ENCODE assay signal across 16 cellular contexts in the genomic region with DNA sequence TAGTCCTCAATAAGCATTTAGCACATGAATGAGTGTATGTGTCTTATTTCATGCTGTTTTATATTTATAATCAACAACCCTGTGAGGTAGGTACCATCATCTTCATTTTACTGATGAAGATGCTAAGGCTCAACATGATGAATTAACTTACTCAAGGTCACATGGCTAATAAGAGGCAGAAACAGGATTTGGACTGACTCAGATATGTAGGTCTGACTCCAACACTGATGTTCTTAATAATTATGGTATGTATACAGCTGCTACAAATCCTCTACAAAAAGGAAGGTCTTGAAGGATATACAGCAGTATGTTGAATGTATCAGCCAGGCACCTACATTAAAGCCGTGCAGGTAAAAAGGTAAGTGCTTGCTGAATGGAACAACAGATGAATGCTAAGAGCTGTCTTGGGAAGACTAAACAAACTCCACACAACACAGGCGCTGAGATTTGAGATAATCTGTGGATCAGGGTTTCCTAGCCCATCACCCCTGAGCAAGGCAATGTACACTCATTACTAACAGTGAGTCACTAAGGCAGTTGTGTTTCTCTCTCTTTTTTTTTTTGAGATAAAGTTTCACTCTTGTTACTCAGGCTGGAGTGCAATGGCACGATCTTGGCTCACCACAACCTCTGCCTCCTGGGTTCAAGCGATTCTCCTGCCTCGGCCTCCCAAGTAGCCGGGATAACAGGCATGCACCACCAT. TPM values are rescaled to one million over a fixed set of nuclear protein-coding genes. Genes with fewer than 3 reads are reported as not detected.
DNase-seq lines count a peak whose midpoint lies in the region; ATAC-seq and TF ChIP-seq lines count a peak whose summit lies in the region.
"Had no signal": no experiment of that assay in that cellular context is flagged by ENCODE, and none has a peak within 500 bp of the region (broad histone marks: within the 10 kb centered on the region; RNA-seq: fewer than 3 reads in every experiment).

No MANE protein-coding gene starts in this region.

- no TSS peak for BruUV-seq in mammary epithelial cell (replicated peaks; lab: Mats Ljungman, UMichigan)

- no peaks in the 10 kb centered on the region for H3K27me3 ChIP-seq in mammary epithelial cell (ENCODE audit: insufficient read depth, low read length)
- H3K27me3 ChIP-seq in naive thymus-derived CD4-positive, alpha-beta T cell (ENCODE audit: control insufficient read depth in 2 of 2, insufficient read depth in 2 of 2, low read length in 2 of 2), result no peaks in the 10 kb centered on the region
- H3K27me3 ChIP-seq: Peyer's patch, spleen had no signal

- peaks cover 6% of the 10 kb centered on the region for H3K4me1 ChIP-seq in mammary epithelial cell (ENCODE audit: insufficient read depth, low read length)
- H3K4me1 ChIP-seq in naive thymus-derived CD4-positive, alpha-beta T cell (ENCODE audit: control insufficient read depth in 2 of 2, insufficient read depth in 2 of 2, low read length in 2 of 2), result no peaks in the 10 kb centered on the region
- H3K4me1 ChIP-seq: Peyer's patch had no signal

- peaks cover 31% of the 10 kb centered on the region for H3K36me3 Mint-ChIP-seq in activated CD4-positive, alpha-beta T cell treated with anti-CD3 and anti-CD28 coated beads, Interleukin-2, amount 10 ng/mL, durations not matched to agents 7 days and 5 days (ENCODE audit: low read depth)
- peaks cover 16 to 75% (median 48%) of the 10 kb centered on the region in 5 donors for H3K36me3 Mint-ChIP-seq in naive thymus-derived CD4-positive, alpha-beta T cell

- H3K4me3 ChIP-seq in mammary epithelial cell (replicated peaks in 1 of 3; ENCODE audit: insufficient read depth in 1 of 3, low read depth in 2 of 3, low read length in 3 of 3), result no peak overlapping the region
- no peak overlapping the region for H3K4me3 ChIP-seq in naive thymus-derived CD4-positive, alpha-beta T cell (ENCODE audit: low read length)
- H3K4me3 ChIP-seq: Peyer's patch, spleen had no signal

- no peak for TF ChIP-seq CTCF in mammary epithelial cell (conservative IDR thresholded peaks at IDR 0.05 in 1 of 2, IDR thresholded peaks at IDR 0.05 in 1 of 2; ENCODE audit: extremely low read depth in 1 of 2, insufficient read depth in 1 of 2, low read depth in 1 of 2, low read length in 2 of 2)

- no peak for ATAC-seq in naive thymus-derived CD4-positive, alpha-beta T cell
- ATAC-seq: stimulated activated naive B cell treated with anti-CD40 and anti-IgM and Interleukin-4, amounts not matched to agents 10 μg/mL and 1 μg/mL and 100 μg/mL, for 72 hours had no signal

- peak overlapping the region; percentile 5 for H3K27ac ChIP-seq in mammary epithelial cell (ENCODE audit: insufficient read depth, low read depth, low read length)
- H3K27ac ChIP-seq in naive thymus-derived CD4-positive, alpha-beta T cell (ENCODE audit: low read depth, low read length), result no peak overlapping the region
- H3K27ac ChIP-seq: Peyer's patch, spleen had no signal

- no peaks in the 10 kb centered on the region for H3K79me2 ChIP-seq in mammary epithelial cell (ENCODE audit: insufficient read depth, low read length)

- H3K9me3 ChIP-seq in mammary epithelial cell (replicated peaks; ENCODE audit: insufficient read depth, low read length), result no peaks in the 10 kb centered on the region
- no peaks in the 10 kb centered on the region for H3K9me3 ChIP-seq in naive thymus-derived CD4-positive, alpha-beta T cell (ENCODE audit: control insufficient read depth in 2 of 3, low read length in 3 of 3)
- H3K9me3 ChIP-seq: Peyer's patch, spleen had no signal

- H3K36me3 ChIP-seq in mammary epithelial cell (ENCODE audit: insufficient read depth, low read length), result peaks cover 20% of the 10 kb centered on the region
- H3K36me3 ChIP-seq in naive thymus-derived CD4-positive, alpha-beta T cell (ENCODE audit: control insufficient read depth in 2 of 3, insufficient read depth in 3 of 3, low read length in 3 of 3), result peaks cover 0 to 78% (median 3%) of the 10 kb centered on the region in 3 experiments

- no peaks in the 10 kb centered on the region for H4K20me1 ChIP-seq in mammary epithelial cell (ENCODE audit: insufficient read depth, low read length)

- in situ Hi-C loops in mammary epithelial cell (cut with MboI; ENCODE audit: low sequenced_read_pairs in 2 of 2), result no loop called here

- POLR2A ChIA-PET in activated CD4-positive, alpha-beta T cell treated with anti-CD3 and anti-CD28 coated beads, Interleukin-2, amount 10 ng/mL, durations not matched to agents 7 days and 5 days (lab: Charles Lee), result no interaction called here
- POLR2A ChIA-PET in naive thymus-derived CD4-positive, alpha-beta T cell (lab: Charles Lee), result no interaction called here

- peaks cover 14% of the 10 kb centered on the region for H3K4me1 Mint-ChIP-seq in activated CD4-positive, alpha-beta T cell treated with anti-CD3 and anti-CD28 coated beads, Interleukin-2, amount 10 ng/mL, durations not matched to agents 7 days and 5 days
- peaks cover 2 to 29% (median 14%) of the 10 kb centered on the region in 7 donors for H3K4me1 Mint-ChIP-seq in naive thymus-derived CD4-positive, alpha-beta T cell
- H3K4me1 Mint-ChIP-seq: stimulated activated naive B cell treated with anti-CD40 and anti-IgM and Interleukin-4, amounts not matched to agents 10 μg/mL and 1 μg/mL and 100 μg/mL, for 72 hours had no signal

- CTCF ChIA-PET in activated CD4-positive, alpha-beta T cell treated with anti-CD3 and anti-CD28 coated beads, Interleukin-2, amount 10 ng/mL, durations not matched to agents 7 days and 5 days (lab: Charles Lee), result interaction anchor here (1.1 kb wide), 1 partner anchor 10 kb away, joined by 3 read pairs; no protein-coding TSS in a partner anchor
- CTCF ChIA-PET in mammary epithelial cell (lab: Charles Lee; ENCODE audit: low non-redundant PET), result no interaction called here
- CTCF ChIA-PET in naive thymus-derived CD4-positive, alpha-beta T cell (lab: Charles Lee), result interaction anchor here (0.6 kb wide), 1 partner anchor 9 kb away, joined by 5 read pairs; no protein-coding TSS in a partner anchor

- WGBS in mammary epithelial cell (ENCODE audit: low coverage, missing lambda C conversion rate), result 99% methylated on average over 5 of the region's 6 CpGs

- dilution Hi-C loops in mammary epithelial cell (cut with HindIII; ENCODE audit: low sequenced_read_pairs), result no loop called here

- no peak overlapping the region for H3K4me2 ChIP-seq in mammary epithelial cell (ENCODE audit: insufficient read depth, low read depth, low read length)

- no peak overlapping the region for H3K9ac ChIP-seq in mammary epithelial cell (ENCODE audit: insufficient read depth, low read length)

- DNase-seq in activated CD4-positive, alpha-beta T cell treated with anti-CD3 and anti-CD28 coated beads, Interleukin-2, amount 10 ng/mL, durations not matched to agents 7 days and 5 days, result no peak
- no peak for DNase-seq in activated CD4-positive, alpha-beta T cell treated with anti-CD3 and anti-CD28 coated beads, Interleukin-2, amount 50 U/mL, for 1 hour
- DNase-seq in M059J (ENCODE audit: low read depth) (peak; percentile 88), mammary epithelial cell (peak; percentile 64), hippocampal formation (lab: John Stamatoyannopoulos, UW) (no peak), NCI-H1694 treated with DMSO at 0.1 percent for 48 hours (lab: John Stamatoyannopoulos, UW) (no peak), NCI-H2107 treated with DMSO at 0.1 percent for 48 hours (lab: John Stamatoyannopoulos, UW; ENCODE audit: unreplicated experiment) (no peak)
- DNase-seq in naive thymus-derived CD4-positive, alpha-beta T cell, result no peak
- DNase-seq: DND-41; KBM-7; kidney; NCI-H2171; Peyer's patch; spleen; stimulated activated naive B cell treated with anti-CD40 and anti-IgM and Interleukin-4, amounts not matched to agents 10 μg/mL and 1 μg/mL and 100 μg/mL, for 72 hours had no signal

- no peaks in the 10 kb centered on the region for H3K27me3 Mint-ChIP-seq in activated CD4-positive, alpha-beta T cell treated with anti-CD3 and anti-CD28 coated beads, Interleukin-2, amount 10 ng/mL, durations not matched to agents 7 days and 5 days
- no peaks in the 10 kb centered on the region for H3K27me3 Mint-ChIP-seq in naive thymus-derived CD4-positive, alpha-beta T cell
- H3K27me3 Mint-ChIP-seq: stimulated activated naive B cell treated with anti-CD40 and anti-IgM and Interleukin-4, amounts not matched to agents 10 μg/mL and 1 μg/mL and 100 μg/mL, for 72 hours had no signal

- H3K27ac Mint-ChIP-seq in activated CD4-positive, alpha-beta T cell treated with anti-CD3 and anti-CD28 coated beads, Interleukin-2, amount 10 ng/mL, durations not matched to agents 7 days and 5 days, result peak overlapping the region; percentile 15
- H3K27ac Mint-ChIP-seq in naive thymus-derived CD4-positive, alpha-beta T cell, result peak overlapping the region in 5 of 9 donors; percentile 12 to 90 (median 63)
- H3K27ac Mint-ChIP-seq: nephron; stimulated activated naive B cell treated with anti-CD40 and anti-IgM and Interleukin-4, amounts not matched to agents 10 μg/mL and 1 μg/mL and 100 μg/mL, for 72 hours had no signal

- intact Hi-C loops in mammary epithelial cell (cut with micrococcal nuclease), result no loop called here
- intact Hi-C loops in naive thymus-derived CD4-positive, alpha-beta T cell (cut with micrococcal nuclease), result no loop called here

- H3K4me3 Mint-ChIP-seq in activated CD4-positive, alpha-beta T cell treated with anti-CD3 and anti-CD28 coated beads, Interleukin-2, amount 10 ng/mL, durations not matched to agents 7 days and 5 days, result no peak overlapping the region
- peak overlapping the region in 1 of 10 donors; percentile 6 for H3K4me3 Mint-ChIP-seq in naive thymus-derived CD4-positive, alpha-beta T cell
- H3K4me3 Mint-ChIP-seq: nephron; stimulated activated naive B cell treated with anti-CD40 and anti-IgM and Interleukin-4, amounts not matched to agents 10 μg/mL and 1 μg/mL and 100 μg/mL, for 72 hours had no signal

- H3K9me3 Mint-ChIP-seq in activated CD4-positive, alpha-beta T cell treated with anti-CD3 and anti-CD28 coated beads, Interleukin-2, amount 10 ng/mL, durations not matched to agents 7 days and 5 days, result no peaks in the 10 kb centered on the region
- no peaks in the 10 kb centered on the region for H3K9me3 Mint-ChIP-seq in naive thymus-derived CD4-positive, alpha-beta T cell
- H3K9me3 Mint-ChIP-seq: nephron; stimulated activated naive B cell treated with anti-CD40 and anti-IgM and Interleukin-4, amounts not matched to agents 10 μg/mL and 1 μg/mL and 100 μg/mL, for 72 hours had no signal

- H2AFZ ChIP-seq in mammary epithelial cell (ENCODE audit: low read depth, low read length), result no peak overlapping the region

RNA-seq across cellular contexts. Expression of gene TTI1, which starts 31.9 kb away (rescaled TPM):
- 10 to 100 TPM; 30.2 to 32.4 TPM for total RNA-seq in activated CD4-positive, alpha-beta T cell treated with anti-CD3 and anti-CD28 coated beads, Interleukin-2, amount 10 ng/mL, durations not matched to agents 7 days and 5 days
- 24.2 and 40.3 TPM in 2 replicates for total RNA-seq in M059J (2014; rRNA removed; shearing (Covaris generic))
- total RNA-seq in mammary epithelial cell, result 10 to 100 TPM; 18.0 to 24.3 TPM
- 20.4 TPM for polyA plus RNA-seq in mammary epithelial cell
- polyA minus RNA-seq in mammary epithelial cell, result 25.5 TPM
- total RNA-seq in naive thymus-derived CD4-positive, alpha-beta T cell, result 10 to 100 TPM; 15.9 to 29.8 (median 25.3) TPM
- polyA plus RNA-seq in naive thymus-derived CD4-positive, alpha-beta T cell, result 10 to 100 TPM; 15.0 to 25.0 TPM

RNA-seq across cellular contexts. Expression of gene RPRD1B, which starts 32.2 kb away (rescaled TPM):
- total RNA-seq in activated CD4-positive, alpha-beta T cell treated with anti-CD3 and anti-CD28 coated beads, Interleukin-2, amount 10 ng/mL, durations not matched to agents 7 days and 5 days, result 10 to 100 TPM; 35.9 to 37.0 TPM
- total RNA-seq in M059J (2014; rRNA removed; shearing (Covaris generic)), result 22.8 and 35.5 TPM in 2 replicates
- 10 to 100 TPM; 18.3 to 32.7 TPM for total RNA-seq in mammary epithelial cell
- polyA plus RNA-seq in mammary epithelial cell, result 17.0 TPM
- 25.0 TPM for polyA minus RNA-seq in mammary epithelial cell
- 10 to 100 TPM; 43.5 to 49.1 (median 45.5) TPM for total RNA-seq in naive thymus-derived CD4-positive, alpha-beta T cell
- polyA plus RNA-seq in naive thymus-derived CD4-positive, alpha-beta T cell, result 1 to 10 TPM; 3.4 to 9.4 TPM

Comparison
In these comparisons a context has a peak if more than half of its experiments do, and no peak if none do; other contexts are left out.
1. DNase-seq: peak in M059J (single experiment) and mammary epithelial cell (single experiment); none in activated CD4-positive, alpha-beta T cell treated with anti-CD3 and anti-CD28 coated beads, Interleukin-2, amount 10 ng/mL, durations not matched to agents 7 days and 5 days (single experiment), activated CD4-positive, alpha-beta T cell treated with anti-CD3 and anti-CD28 coated beads, Interleukin-2, amount 50 U/mL, for 1 hour (single experiment), naive thymus-derived CD4-positive, alpha-beta T cell (0 of 9), hippocampal formation (0 of 2), NCI-H1694 treated with DMSO at 0.1 percent for 48 hours (single experiment) and NCI-H2107 treated with DMSO at 0.1 percent for 48 hours (single experiment).